8 cellular contexts compared by ENCODE assay signal in genomic region chr3:149752788-149753136, GRCh38. TPM values are rescaled to one million over a fixed set of nuclear protein-coding genes. Genes with fewer than 3 reads are reported as not detected.
DNase-seq lines count a peak whose midpoint lies in the region; ATAC-seq and TF ChIP-seq lines count a peak whose summit lies in the region.

No MANE protein-coding gene starts in this region.

- H3K27ac ChIP-seq in cardiac muscle cell (no peak overlapping the region), liver (ENCODE audit: low read depth in 1 of 2, low read length in 2 of 2) (peak overlapping the region in 1 of 2 donors; percentile 73), uterus (peak overlapping the region; percentile 84 to 87)

- DNase-seq in cardiac muscle cell (ENCODE audit: low read depth in 1 of 2, low spot score in 1 of 2) (no peak), left ventricle myocardium superior (no peak), uterus (no peak), mucosa of descending colon (no peak), posterior cingulate gyrus (no peak)
- no peak for DNase-seq in activated naive CD8-positive, alpha-beta T cell treated with anti-CD3 and anti-CD28 coated beads, Interleukin-2, amount 10 ng/mL, durations not matched to agents 7 days and 5 days
- no peak for DNase-seq in stimulated activated CD4-positive, alpha-beta T cell treated with anti-CD3 and anti-CD28 coated beads, Interleukin-15, amount 100 ng/mL, for 24 hours

- peak overlapping the region in 1 of 2 donors; percentile 63 for H3K9ac ChIP-seq in liver (ENCODE audit: low read depth in 1 of 2, low read length in 2 of 2)

- intact Hi-C loops in left ventricle myocardium superior (cut with micrococcal nuclease) = no loop called here
- intact Hi-C loops in uterus (cut with DNase I; ENCODE audit: low total_unique reads) = no loop called here
- intact Hi-C loops in mucosa of descending colon (cut with DNase I, micrococcal nuclease) = no loop called here
- intact Hi-C loops in posterior cingulate gyrus (cut with DNase I) = loop anchor here (5.0 to 10.0 kb wide), 3 partner anchors 60 to 662 kb away; partner anchors contain the start of genes PFN2 and RNF13

- H3K27me3 ChIP-seq in cardiac muscle cell = no peaks in the 10 kb centered on the region
- H3K27me3 ChIP-seq in liver (ENCODE audit: control insufficient read depth in 4 of 4, insufficient read depth in 4 of 4, low read length in 3 of 4) = no peaks in the 10 kb centered on the region
- no peaks in the 10 kb centered on the region for H3K27me3 ChIP-seq in uterus

- H3K4me1 ChIP-seq in cardiac muscle cell (ENCODE audit: low read depth) = peaks cover 6% of the 10 kb centered on the region
- H3K4me1 ChIP-seq in liver (ENCODE audit: control insufficient read depth in 4 of 4, insufficient read depth in 4 of 4, low read length in 3 of 4) = peaks cover 2 to 15% (median 9%) of the 10 kb centered on the region in 4 donors
- peaks cover 0 to 6% of the 10 kb centered on the region in 2 donors for H3K4me1 ChIP-seq in uterus
- H3K4me1 ChIP-seq in mucosa of descending colon (ENCODE audit: low read depth) = no peaks in the 10 kb centered on the region

- ATAC-seq in left ventricle myocardium superior (no peak), mucosa of descending colon (no peak)
- no peak for ATAC-seq in activated naive CD8-positive, alpha-beta T cell treated with anti-CD3 and anti-CD28 coated beads, Interleukin-2, amount 10 ng/mL, durations not matched to agents 7 days and 5 days (ENCODE audit: low read depth)

- peaks cover 14% of the 10 kb centered on the region for H3K4me1 Mint-ChIP-seq in activated naive CD8-positive, alpha-beta T cell treated with anti-CD3 and anti-CD28 coated beads, Interleukin-2, amount 10 ng/mL, durations not matched to agents 7 days and 5 days

- H3K36me3 ChIP-seq in cardiac muscle cell (peaks cover 5% of the 10 kb centered on the region), liver (ENCODE audit: control insufficient read depth in 4 of 4, insufficient read depth in 3 of 4, low read depth in 1 of 4, low read length in 3 of 4) (peaks cover 6 to 11% (median 8%) of the 10 kb centered on the region in 4 donors), uterus (no peaks in the 10 kb centered on the region), mucosa of descending colon (ENCODE audit: low read depth) (no peaks in the 10 kb centered on the region)

- TF ChIP-seq POLR2A in uterus (IDR thresholded peaks at IDR 0.05) = no peak

- POLR2A ChIA-PET in activated naive CD8-positive, alpha-beta T cell treated with anti-CD3 and anti-CD28 coated beads, Interleukin-2, amount 10 ng/mL, durations not matched to agents 7 days and 5 days (lab: Charles Lee) = interaction anchor here (1.1 to 1.6 kb wide), 4 partner anchors 9 to 95 kb away, joined by 3 to 6 read pairs (median 4); partner anchors contain the start of genes RNF13 and WWTR1

- H3K4me3 ChIP-seq in cardiac muscle cell (peak overlapping the region; percentile 93), liver (ENCODE audit: low read depth in 1 of 3, low read length in 3 of 3) (peak overlapping the region; percentile 68 to 100 (median 96)), uterus (peak overlapping the region; percentile 67 to 84), mucosa of descending colon (no peak overlapping the region)

- peak overlapping the region; percentile 86 for H3K27ac Mint-ChIP-seq in activated naive CD8-positive, alpha-beta T cell treated with anti-CD3 and anti-CD28 coated beads, Interleukin-2, amount 10 ng/mL, durations not matched to agents 7 days and 5 days

- TF ChIP-seq RAD21 in liver (IDR thresholded peaks at IDR 0.05) = no peak

- H3K9me3 ChIP-seq in cardiac muscle cell (ENCODE audit: low read depth) (no peaks in the 10 kb centered on the region), liver (ENCODE audit: control insufficient read depth in 4 of 4, low read length in 3 of 4) (no peaks in the 10 kb centered on the region), uterus (no peaks in the 10 kb centered on the region), mucosa of descending colon (no peaks in the 10 kb centered on the region)

- H3K4me3 Mint-ChIP-seq in activated naive CD8-positive, alpha-beta T cell treated with anti-CD3 and anti-CD28 coated beads, Interleukin-2, amount 10 ng/mL, durations not matched to agents 7 days and 5 days = peak overlapping the region; percentile 95

- peaks cover 5% of the 10 kb centered on the region for H3K27me3 Mint-ChIP-seq in activated naive CD8-positive, alpha-beta T cell treated with anti-CD3 and anti-CD28 coated beads, Interleukin-2, amount 10 ng/mL, durations not matched to agents 7 days and 5 days

- TF ChIP-seq CTCF in cardiac muscle cell (IDR thresholded peaks at IDR 0.05; ENCODE audit: low read depth, low read length) = no peak
- no peak for TF ChIP-seq CTCF in liver (IDR thresholded peaks at IDR 0.05; ENCODE audit: low read depth, low read length, missing input control)
- TF ChIP-seq CTCF in uterus (IDR thresholded peaks at IDR 0.05) = no peak
- no peak for TF ChIP-seq CTCF in mucosa of descending colon (IDR thresholded peaks at IDR 0.05)

- peaks cover 11% of the 10 kb centered on the region for H3K36me3 Mint-ChIP-seq in activated naive CD8-positive, alpha-beta T cell treated with anti-CD3 and anti-CD28 coated beads, Interleukin-2, amount 10 ng/mL, durations not matched to agents 7 days and 5 days

- H3K9me3 Mint-ChIP-seq in activated naive CD8-positive, alpha-beta T cell treated with anti-CD3 and anti-CD28 coated beads, Interleukin-2, amount 10 ng/mL, durations not matched to agents 7 days and 5 days = no peaks in the 10 kb centered on the region

TF ChIP-seq in liver, 16 proteins besides CTCF, POLR2A, EP300 and RAD21:
- no peak for TF ChIP-seq RXRA (IDR thresholded peaks at IDR 0.05)
- TF ChIP-seq, protein P1, sequence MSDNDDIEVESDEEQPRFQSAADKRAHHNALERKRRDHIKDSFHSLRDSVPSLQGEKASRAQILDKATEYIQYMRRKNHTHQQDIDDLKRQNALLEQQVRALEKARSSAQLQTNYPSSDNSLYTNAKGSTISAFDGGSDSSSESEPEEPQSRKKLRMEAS (IDR thresholded peaks at IDR 0.05) = peak; percentile 11

RNA-seq across cellular contexts. Expression of gene COMMD2, which starts 0.5 kb away (rescaled TPM):
- total RNA-seq in cardiac muscle cell (21.0 and 30.9 TPM in 2 replicates), left ventricle myocardium superior (16.8 TPM), liver (10 to 100 TPM; 10.7 to 11.8 TPM), uterus (10 to 100 TPM; 15.6 to 71.8 (median 32.7) TPM), mucosa of descending colon (10 to 100 TPM; 19.7 to 26.9 (median 25.4) TPM)
- polyA plus RNA-seq in cardiac muscle cell (42.8 and 58.5 TPM in 2 replicates), liver (10 to 100 TPM in 1 of 2 donors, 1 to 10 TPM in 1; 5.8 to 15.4 TPM)
- total RNA-seq in activated naive CD8-positive, alpha-beta T cell treated with anti-CD3 and anti-CD28 coated beads, Interleukin-2, amount 10 ng/mL, durations not matched to agents 7 days and 5 days = 10 to 100 TPM; 32.8 to 38.3 TPM

RNA-seq across cellular contexts. Expression of gene ANKUB1, which starts 39.6 kb away (rescaled TPM):
- total RNA-seq in cardiac muscle cell = not detected in 2 replicates
- not detected in 2 replicates for polyA plus RNA-seq in cardiac muscle cell
- not detected for total RNA-seq in left ventricle myocardium superior
- not detected for total RNA-seq in activated naive CD8-positive, alpha-beta T cell treated with anti-CD3 and anti-CD28 coated beads, Interleukin-2, amount 10 ng/mL, durations not matched to agents 7 days and 5 days
- not detected for total RNA-seq in liver
- polyA plus RNA-seq in liver = under 1 TPM in 1 of 2 donors, not detected in 1; 0.19 TPM
- total RNA-seq in uterus = 1 to 10 TPM in 1 of 4 donors, under 1 TPM in 1, not detected in 2; 0.51 to 1.0 TPM
- total RNA-seq in mucosa of descending colon = not detected
